13 cellular contexts compared by ENCODE assay signal in genomic region chr20:24746351-24746685, GRCh38.
DNase-seq lines count a peak whose midpoint lies in the region; ATAC-seq and TF ChIP-seq lines count a peak whose summit lies in the region.
"Had no signal": no experiment of that assay in that cellular context is flagged by ENCODE, and none has a peak within 500 bp of the region (broad histone marks: within the 10 kb centered on the region; RNA-seq: fewer than 3 reads in every experiment).

No MANE protein-coding gene starts in this region.

- H3K27ac ChIP-seq in CD4-positive, alpha-beta memory T cell (ENCODE audit: low read depth, low read length) = no peak overlapping the region

- no peak overlapping the region for H3K4me3 Mint-ChIP-seq in CD4-positive, alpha-beta memory T cell
- H3K4me3 Mint-ChIP-seq: activated CD4-positive, alpha-beta T cell treated with anti-CD3 and anti-CD28 coated beads for 36 hours; activated naive CD8-positive, alpha-beta T cell treated with anti-CD3 and anti-CD28 coated beads for 36 hours; effector memory CD8-positive, alpha-beta T cell; natural killer cell treated with Interleukin-12 subunit alpha and Interleukin-12 subunit beta and Interleukin-15 and Interleukin-18, amount 100 ng/mL, for 72 hours had no signal

- intact Hi-C loops in CD4-positive, alpha-beta memory T cell (cut with micrococcal nuclease) = no loop called here

- peak; percentile 69 for ATAC-seq in omental fat pad (ENCODE audit: low FRiP score)
- ATAC-seq: activated CD4-positive, alpha-beta T cell treated with anti-CD3 and anti-CD28 coated beads for 36 hours; effector memory CD8-positive, alpha-beta T cell; natural killer cell treated with Interleukin-12 subunit alpha and Interleukin-12 subunit beta and Interleukin-15 and Interleukin-18, amount 100 ng/mL, for 72 hours had no signal

- no peaks in the 10 kb centered on the region for H3K9me3 ChIP-seq in CD4-positive, alpha-beta memory T cell (ENCODE audit: control insufficient read depth in 1 of 2, low read length in 2 of 2)

- TF ChIP-seq CTCF in omental fat pad (IDR thresholded peaks at IDR 0.05) = no peak

- no peaks in the 10 kb centered on the region for H3K4me1 Mint-ChIP-seq in CD4-positive, alpha-beta memory T cell

- POLR2A ChIA-PET in CD4-positive, alpha-beta memory T cell (lab: Charles Lee; ENCODE audit: partially characterized antibody) = no interaction called here

- no peak overlapping the region for H3K4me3 ChIP-seq in CD4-positive, alpha-beta memory T cell (ENCODE audit: low read length in 2 of 2)

- H3K27me3 ChIP-seq in CD4-positive, alpha-beta memory T cell (ENCODE audit: insufficient read depth, low read length) = no peaks in the 10 kb centered on the region

- peak; percentile 39 for DNase-seq in DMS153 treated with DMSO at 0.1 percent for 48 hours (lab: John Stamatoyannopoulos, UW; ENCODE audit: unreplicated experiment)
- DNase-seq in NCI-H1105 treated with DMSO at 0.1 percent for 48 hours (lab: John Stamatoyannopoulos, UW) = peak; percentile 78
- DNase-seq in astrocyte of the hippocampus (ENCODE audit: low read depth, low spot score) = peak; percentile 51
- DNase-seq in omental fat pad (ENCODE audit: low spot score) = no peak
- no peak for DNase-seq in CD4-positive, alpha-beta memory T cell
- no peak for DNase-seq in activated CD4-positive, alpha-beta T cell treated with anti-CD3 and anti-CD28 coated beads for 1 hour
- DNase-seq in GM19238 (ENCODE audit: insufficient read length, low spot score) = no peak
- no peak for DNase-seq in activated naive CD4-positive, alpha-beta T cell treated with anti-CD3 and anti-CD28 coated beads, Interleukin-2, amount 50 U/mL, for 16 hours
- DNase-seq: activated CD4-positive, alpha-beta T cell treated with anti-CD3 and anti-CD28 coated beads for 36 hours; activated naive CD8-positive, alpha-beta T cell treated with anti-CD3 and anti-CD28 coated beads for 36 hours; effector memory CD8-positive, alpha-beta T cell; NCI-H1436 had no signal

- H3K36me3 Mint-ChIP-seq in CD4-positive, alpha-beta memory T cell = no peaks in the 10 kb centered on the region
- H3K36me3 Mint-ChIP-seq: activated naive CD8-positive, alpha-beta T cell treated with anti-CD3 and anti-CD28 coated beads for 36 hours; natural killer cell treated with Interleukin-12 subunit alpha and Interleukin-12 subunit beta and Interleukin-15 and Interleukin-18, amount 100 ng/mL, for 72 hours had no signal

- CTCF ChIA-PET in CD4-positive, alpha-beta memory T cell (lab: Charles Lee; ENCODE audit: partially characterized antibody) = no interaction called here

- H3K9me3 Mint-ChIP-seq in CD4-positive, alpha-beta memory T cell = no peaks in the 10 kb centered on the region
- H3K9me3 Mint-ChIP-seq: activated naive CD8-positive, alpha-beta T cell treated with anti-CD3 and anti-CD28 coated beads for 36 hours; effector memory CD8-positive, alpha-beta T cell; natural killer cell treated with Interleukin-12 subunit alpha and Interleukin-12 subunit beta and Interleukin-15 and Interleukin-18, amount 100 ng/mL, for 72 hours had no signal

- no peaks in the 10 kb centered on the region for H3K4me1 ChIP-seq in CD4-positive, alpha-beta memory T cell (ENCODE audit: insufficient read depth, low read length)

- H3K27me3 Mint-ChIP-seq in CD4-positive, alpha-beta memory T cell = peaks cover 4 to 5% of the 10 kb centered on the region in 2 donors
- H3K27me3 Mint-ChIP-seq: activated CD4-positive, alpha-beta T cell treated with anti-CD3 and anti-CD28 coated beads for 36 hours; activated naive CD8-positive, alpha-beta T cell treated with anti-CD3 and anti-CD28 coated beads for 36 hours had no signal

- H3K36me3 ChIP-seq in CD4-positive, alpha-beta memory T cell (ENCODE audit: insufficient read depth, low read length) = no peaks in the 10 kb centered on the region

- no peak overlapping the region for H3K27ac Mint-ChIP-seq in CD4-positive, alpha-beta memory T cell
- H3K27ac Mint-ChIP-seq: activated CD4-positive, alpha-beta T cell treated with anti-CD3 and anti-CD28 coated beads for 36 hours; activated naive CD8-positive, alpha-beta T cell treated with anti-CD3 and anti-CD28 coated beads for 36 hours; effector memory CD8-positive, alpha-beta T cell; natural killer cell treated with Interleukin-12 subunit alpha and Interleukin-12 subunit beta and Interleukin-15 and Interleukin-18, amount 100 ng/mL, for 72 hours had no signal

Comparison
In these comparisons a context has a peak if more than half of its experiments do, and no peak if none do; other contexts are left out.
1. DNase-seq: peak in DMS153 treated with DMSO at 0.1 percent for 48 hours (single experiment), NCI-H1105 treated with DMSO at 0.1 percent for 48 hours (single experiment) and astrocyte of the hippocampus (single experiment); none in omental fat pad (single experiment), CD4-positive, alpha-beta memory T cell (0 of 5), activated CD4-positive, alpha-beta T cell treated with anti-CD3 and anti-CD28 coated beads for 1 hour (single experiment), GM19238 (single experiment) and activated naive CD4-positive, alpha-beta T cell treated with anti-CD3 and anti-CD28 coated beads, Interleukin-2, amount 50 U/mL, for 16 hours (single experiment).